ENCODE assay signal across 19 cellular contexts in the genomic region with DNA sequence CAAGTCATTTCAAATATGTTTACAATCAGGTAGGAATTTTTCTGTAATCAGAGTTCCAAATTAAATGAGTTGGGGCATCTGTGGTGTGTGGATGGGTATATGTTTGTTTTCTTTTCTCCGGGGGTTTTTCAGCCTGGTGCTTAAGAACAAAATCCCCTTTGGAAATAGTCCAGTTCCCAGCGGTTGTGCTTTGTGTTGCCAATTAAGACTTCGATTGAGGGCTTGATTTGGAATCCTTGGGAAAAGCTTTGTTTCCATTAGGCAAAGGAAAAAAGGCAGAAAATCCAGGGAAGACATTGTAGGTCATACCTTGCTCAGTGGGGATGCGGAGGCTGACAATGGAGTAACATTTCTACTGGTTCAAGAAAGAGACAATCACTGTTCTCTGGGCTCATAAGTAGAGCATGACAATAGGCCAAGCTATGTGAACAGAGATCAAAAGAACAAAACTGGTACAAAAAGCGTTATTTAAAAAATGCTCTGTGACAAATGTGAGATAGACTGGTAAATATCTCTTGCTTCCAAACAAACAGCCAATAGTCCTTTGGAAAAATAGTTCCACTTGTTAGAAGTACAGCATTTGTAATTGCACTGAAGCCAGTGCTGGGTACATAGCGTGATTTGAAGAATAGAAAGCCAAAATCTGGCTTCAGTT.
DNase-seq lines count a peak whose midpoint lies in the region; ATAC-seq and TF ChIP-seq lines count a peak whose summit lies in the region.
"Had no signal": no experiment of that assay in that cellular context is flagged by ENCODE, and none has a peak within 500 bp of the region (broad histone marks: within the 10 kb centered on the region; RNA-seq: fewer than 3 reads in every experiment).

No MANE protein-coding gene starts in this region.

- ATAC-seq in GM18498 (IDR thresholded peaks at IDR 0.05; ENCODE audit: unreplicated experiment) (no peak), left lobe of liver (no peak)
- ATAC-seq: effector memory CD8-positive, alpha-beta T cell; naive thymus-derived CD4-positive, alpha-beta T cell; right lobe of liver; stimulated activated naive CD8-positive, alpha-beta T cell treated with anti-CD3 and anti-CD28 coated beads, Interleukin-15, Interleukin-2, amounts not matched to agents 100 U/mL and 50 U/mL, for 24 hours had no signal

- 64% methylated on average over 6 of the region's 6 CpGs for WGBS in prostate gland

- no peaks in the 10 kb centered on the region for H3K27me3 ChIP-seq in WERI-Rb-1 (ENCODE audit: insufficient read depth, low read depth, severe bottlenecking)
- no peaks in the 10 kb centered on the region for H3K27me3 ChIP-seq in prostate gland (replicated peaks; ENCODE audit: insufficient read depth)
- H3K27me3 ChIP-seq in tibial artery = no peaks in the 10 kb centered on the region
- H3K27me3 ChIP-seq: right lobe of liver had no signal

- TF ChIP-seq POLR2A in prostate gland (IDR thresholded peaks at IDR 0.05) = no peak

- H3K27ac ChIP-seq in WERI-Rb-1 = peak overlapping the region; percentile 51
- no peak overlapping the region for H3K27ac ChIP-seq in prostate gland
- H3K27ac ChIP-seq in tibial artery = no peak overlapping the region
- H3K27ac ChIP-seq: right lobe of liver had no signal

- no peaks in the 10 kb centered on the region for H3K9me3 ChIP-seq in WERI-Rb-1 (ENCODE audit: severe bottlenecking)
- H3K9me3 ChIP-seq in prostate gland = no peaks in the 10 kb centered on the region
- no peaks in the 10 kb centered on the region for H3K9me3 ChIP-seq in tibial artery
- H3K9me3 ChIP-seq: right lobe of liver had no signal

- H3K4me1 ChIP-seq in prostate gland (replicated peaks) (no peaks in the 10 kb centered on the region), tibial artery (no peaks in the 10 kb centered on the region)
- H3K4me1 ChIP-seq: right lobe of liver had no signal

- peaks cover 5% of the 10 kb centered on the region; the same call in 1 of the 2 replicates for H3K36me3 ChIP-seq in WERI-Rb-1
- H3K36me3 ChIP-seq in prostate gland = no peaks in the 10 kb centered on the region
- no peaks in the 10 kb centered on the region for H3K36me3 ChIP-seq in tibial artery
- H3K36me3 ChIP-seq: right lobe of liver had no signal

- TF ChIP-seq CTCF in WERI-Rb-1 (IDR thresholded peaks at IDR 0.05; ENCODE audit: low read depth, low read length) = no peak
- TF ChIP-seq CTCF in prostate gland (IDR thresholded peaks at IDR 0.05) = no peak
- no peak for TF ChIP-seq CTCF in tibial artery (IDR thresholded peaks at IDR 0.05)

- peak; percentile 60 for DNase-seq in NCI-H82 (lab: John Stamatoyannopoulos, UW)
- no peak for DNase-seq in NCI-H82 treated with DMSO at 0.1 percent for 48 hours (lab: John Stamatoyannopoulos, UW; ENCODE audit: unreplicated experiment)
- DNase-seq in WERI-Rb-1 = no peak
- DNase-seq in iPS DF 19.7 (ENCODE audit: low read depth, low spot score) = peak; percentile 72
- DNase-seq in prostate gland (ENCODE audit: low spot score) = no peak
- no peak for DNase-seq in tibial artery
- no peak for DNase-seq in left lobe of liver (ENCODE audit: low spot score)
- DNase-seq: ACHN; activated CD8-positive, alpha-beta memory T cell treated with anti-CD3 and anti-CD28 coated beads for 24 hours; activated effector memory CD4-positive, alpha-beta T cell treated with anti-CD3 and anti-CD28 coated beads, Interleukin-2, amount 50 U/mL, for 16 hours; effector memory CD8-positive, alpha-beta T cell; foreskin melanocyte; kidney glomerular epithelial cell; naive thymus-derived CD4-positive, alpha-beta T cell; NCI-H187; right lobe of liver; SIG-M5; stimulated activated naive CD8-positive, alpha-beta T cell treated with anti-CD3 and anti-CD28 coated beads, Interleukin-15, Interleukin-2, amounts not matched to agents 100 U/mL and 50 U/mL, for 24 hours had no signal

- intact Hi-C loops in prostate gland (cut with DNase I) (no loop called here), tibial artery (cut with DNase I; ENCODE audit: low total_unique reads) (no loop called here)

- H3K4me3 ChIP-seq in WERI-Rb-1 (ENCODE audit: low read depth, low read length) (no peak overlapping the region), prostate gland (no peak overlapping the region), tibial artery (no peak overlapping the region)
- H3K4me3 ChIP-seq: right lobe of liver had no signal

Comparison
In these comparisons a context has a peak if more than half of its experiments do, and no peak if none do; other contexts are left out.
1. DNase-seq: peak in NCI-H82 (single experiment) and iPS DF 19.7 (single experiment); none in NCI-H82 treated with DMSO at 0.1 percent for 48 hours (single experiment), WERI-Rb-1 (single experiment), prostate gland (single experiment), tibial artery (0 of 2) and left lobe of liver (single experiment).